24 cellular contexts compared by ENCODE assay signal in the genomic region with DNA sequence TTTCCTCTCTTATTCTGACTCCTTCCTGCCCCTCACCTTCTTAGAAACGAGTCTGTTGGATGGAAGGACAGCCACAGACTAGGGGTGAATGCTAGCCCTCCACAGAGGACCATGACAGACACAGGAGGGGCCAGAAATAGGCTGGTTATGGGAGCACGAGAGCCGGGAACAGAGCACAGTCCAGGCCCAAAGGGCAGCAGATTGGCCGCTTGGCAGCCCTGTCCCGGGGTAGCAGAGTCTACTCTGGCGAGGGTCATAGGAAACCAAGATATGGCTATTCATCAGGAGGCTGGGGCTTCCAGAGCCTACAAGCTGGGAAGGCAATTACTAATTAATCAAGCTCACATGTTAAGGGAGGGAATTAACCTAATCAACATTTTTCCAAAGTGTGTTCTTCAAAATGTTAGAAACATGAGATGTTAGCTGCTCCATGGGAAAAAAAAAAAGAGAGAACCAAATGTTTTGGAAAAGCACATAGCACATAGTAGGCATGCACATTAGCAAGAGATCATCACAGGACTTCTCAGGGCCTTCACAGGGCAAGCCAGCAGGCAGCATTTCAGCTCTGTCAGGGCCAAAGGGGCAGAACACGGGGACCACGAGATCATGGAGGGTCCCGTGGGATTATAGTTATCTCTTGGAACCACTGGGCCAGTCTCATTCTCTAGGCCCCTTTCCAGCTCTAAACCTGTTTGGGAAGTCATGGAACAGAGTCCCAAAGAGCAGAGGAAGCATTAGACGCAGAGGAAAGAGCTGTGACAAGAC. TPM values are rescaled to one million over a fixed set of nuclear protein-coding genes. Genes with fewer than 3 reads are reported as not detected.
DNase-seq lines count a peak whose midpoint lies in the region; ATAC-seq and TF ChIP-seq lines count a peak whose summit lies in the region.
"Had no signal": no experiment of that assay in that cellular context is flagged by ENCODE, and none has a peak within 500 bp of the region (broad histone marks: within the 10 kb centered on the region; RNA-seq: fewer than 3 reads in every experiment).

No MANE protein-coding gene starts in this region.

- no peak overlapping the region for H3K4me3 Mint-ChIP-seq in neural progenitor cell
- H3K4me3 Mint-ChIP-seq: WTC11 had no signal

- no peaks in the 10 kb centered on the region for H4K20me1 ChIP-seq in mammary epithelial cell (ENCODE audit: insufficient read depth, low read length)
- H4K20me1 ChIP-seq in neural progenitor cell (ENCODE audit: low read depth): no peaks in the 10 kb centered on the region

- H3K9me3 ChIP-seq in breast epithelium (no peaks in the 10 kb centered on the region), mammary epithelial cell (replicated peaks; ENCODE audit: insufficient read depth, low read length) (no peaks in the 10 kb centered on the region), cardiac muscle cell (ENCODE audit: low read depth) (no peaks in the 10 kb centered on the region), neural progenitor cell (ENCODE audit: low read depth) (no peaks in the 10 kb centered on the region)
- H3K9me3 ChIP-seq: mucosa of descending colon, SJCRH30 had no signal

- DNase-seq in breast epithelium (ENCODE audit: low spot score in 2 of 2) (peak in 1 of 2 donors; percentile 17), mammary epithelial cell (no peak), cardiac muscle cell (ENCODE audit: low read depth in 1 of 2, low spot score in 1 of 2) (no peak), neural progenitor cell (ENCODE audit: low spot score) (no peak), ureter (ENCODE audit: low spot score) (peak; percentile 35), NCI-H1436 (lab: John Stamatoyannopoulos, UW) (no peak)
- no peak for DNase-seq in activated CD4-positive, CD25-positive, alpha-beta regulatory T cell treated with anti-CD3 and anti-CD28 coated beads, Interleukin-2, amount 50 U/mL, for 72 hours
- DNase-seq: activated CD4-positive, alpha-beta T cell treated with anti-CD3 and anti-CD28 coated beads, Interleukin-2, amount 50 U/mL, for 48 hours; activated T-cell treated with anti-CD3 and anti-CD28 coated beads, Interleukin-2, amount 50 U/mL, for 48 hours; KG1; mucosa of descending colon; MV-4-11; NCI-H1930; NCI-H446; PC-3; SJCRH30; stimulated activated CD4-positive, alpha-beta T cell treated with anti-CD3 and anti-CD28 coated beads, Interleukin-15, amount 100 ng/mL, for 24 hours had no signal

- H3K4me2 ChIP-seq in mammary epithelial cell (ENCODE audit: insufficient read depth, low read depth, low read length) (no peak overlapping the region), neural progenitor cell (no peak overlapping the region)

- H2AFZ ChIP-seq in mammary epithelial cell (ENCODE audit: low read depth, low read length) (no peak overlapping the region), neural progenitor cell (replicated peaks) (no peak overlapping the region)

- no peaks in the 10 kb centered on the region for H3K79me2 ChIP-seq in mammary epithelial cell (ENCODE audit: insufficient read depth, low read length)
- no peaks in the 10 kb centered on the region for H3K79me2 ChIP-seq in neural progenitor cell (ENCODE audit: low read depth)

- no peaks in the 10 kb centered on the region for H3K27me3 ChIP-seq in breast epithelium
- H3K27me3 ChIP-seq in mammary epithelial cell (ENCODE audit: insufficient read depth, low read length): no peaks in the 10 kb centered on the region
- no peaks in the 10 kb centered on the region for H3K27me3 ChIP-seq in cardiac muscle cell
- no peaks in the 10 kb centered on the region for H3K27me3 ChIP-seq in neural progenitor cell
- H3K27me3 ChIP-seq: SJCRH30 had no signal

- dilution Hi-C loops in mammary epithelial cell (cut with HindIII; ENCODE audit: low sequenced_read_pairs): no loop called here

- H3K27ac Mint-ChIP-seq in neural progenitor cell: peak overlapping the region; percentile 43
- H3K27ac Mint-ChIP-seq: WTC11 had no signal

- no peak for TF ChIP-seq CTCF in breast epithelium (IDR thresholded peaks at IDR 0.05)
- no peak for TF ChIP-seq CTCF in mammary epithelial cell (conservative IDR thresholded peaks at IDR 0.05 in 1 of 2, IDR thresholded peaks at IDR 0.05 in 1 of 2; ENCODE audit: extremely low read depth in 1 of 2, insufficient read depth in 1 of 2, low read depth in 1 of 2, low read length in 2 of 2)
- TF ChIP-seq CTCF in cardiac muscle cell (IDR thresholded peaks at IDR 0.05; ENCODE audit: low read depth, low read length): no peak
- no peak for TF ChIP-seq CTCF in neural progenitor cell (IDR thresholded peaks at IDR 0.05)

- BruUV-seq in mammary epithelial cell (replicated peaks; lab: Mats Ljungman, UMichigan): no TSS peak

- H3K9ac ChIP-seq in mammary epithelial cell (ENCODE audit: insufficient read depth, low read length): no peak overlapping the region
- H3K9ac ChIP-seq in neural progenitor cell: no peak overlapping the region

- intact Hi-C loops in breast epithelium (cut with DNase I; ENCODE audit: low total_unique reads) (no loop called here), mammary epithelial cell (cut with micrococcal nuclease) (no loop called here)

- H3K36me3 ChIP-seq in breast epithelium (no peaks in the 10 kb centered on the region), mammary epithelial cell (ENCODE audit: insufficient read depth, low read length) (no peaks in the 10 kb centered on the region), cardiac muscle cell (no peaks in the 10 kb centered on the region), neural progenitor cell (no peaks in the 10 kb centered on the region)
- H3K36me3 ChIP-seq: SJCRH30 had no signal

- H3K27me3 Mint-ChIP-seq in neural progenitor cell (ENCODE audit: insufficient read depth, low read depth): peaks cover 7% of the 10 kb centered on the region

- in situ Hi-C loops in mammary epithelial cell (cut with MboI; ENCODE audit: low sequenced_read_pairs in 2 of 2): no loop called here

- H3K27ac ChIP-seq in breast epithelium (peak overlapping the region; percentile 48 to 85), mammary epithelial cell (ENCODE audit: insufficient read depth, low read depth, low read length) (no peak overlapping the region), cardiac muscle cell (peak overlapping the region; percentile 85), neural progenitor cell (no peak overlapping the region)
- H3K27ac ChIP-seq: SJCRH30 had no signal

- ATAC-seq in HG02763 (IDR thresholded peaks at IDR 0.05; ENCODE audit: unreplicated experiment): no peak
- ATAC-seq: activated naive CD4-positive, alpha-beta T cell treated with anti-CD3 and anti-CD28 coated beads, Interleukin-2, amount 50 U/mL, for 72 hours; left lobe of liver; mucosa of descending colon; PC-3; WTC11 had no signal

- H3F3A ChIP-seq in neural progenitor cell (ENCODE audit: low read depth): peaks cover 17% of the 10 kb centered on the region

- no peaks in the 10 kb centered on the region for H3K9me3 Mint-ChIP-seq in neural progenitor cell
- H3K9me3 Mint-ChIP-seq: activated naive CD4-positive, alpha-beta T cell treated with anti-CD3 and anti-CD28 coated beads, Interleukin-2, amount 50 U/mL, for 72 hours; WTC11 had no signal

- 80% methylated on average over 8 of the region's 10 CpGs for WGBS in mammary epithelial cell (ENCODE audit: low coverage, missing lambda C conversion rate)

- TF ChIP-seq POLR2A in breast epithelium (IDR thresholded peaks at IDR 0.05): no peak

- H3K4me3 ChIP-seq in breast epithelium: no peak overlapping the region
- H3K4me3 ChIP-seq in mammary epithelial cell (replicated peaks in 1 of 3; ENCODE audit: insufficient read depth in 1 of 3, low read depth in 2 of 3, low read length in 3 of 3): no peak overlapping the region
- H3K4me3 ChIP-seq in cardiac muscle cell: no peak overlapping the region
- no peak overlapping the region for H3K4me3 ChIP-seq in neural progenitor cell
- H3K4me3 ChIP-seq: mucosa of descending colon, SJCRH30 had no signal

- H3K4me1 Mint-ChIP-seq in neural progenitor cell: peaks cover 33% of the 10 kb centered on the region

- CTCF ChIA-PET in mammary epithelial cell (lab: Charles Lee; ENCODE audit: low non-redundant PET): no interaction called here

- no peaks in the 10 kb centered on the region for H3K36me3 Mint-ChIP-seq in neural progenitor cell
- H3K36me3 Mint-ChIP-seq: activated naive CD4-positive, alpha-beta T cell treated with anti-CD3 and anti-CD28 coated beads, Interleukin-2, amount 50 U/mL, for 72 hours; CD14-positive monocyte; WTC11 had no signal

- H3K4me1 ChIP-seq in breast epithelium (peaks cover 9 to 17% of the 10 kb centered on the region in 2 donors), mammary epithelial cell (ENCODE audit: insufficient read depth, low read length) (peaks cover 13% of the 10 kb centered on the region), cardiac muscle cell (ENCODE audit: low read depth) (peaks cover 25% of the 10 kb centered on the region), neural progenitor cell (peaks cover 18% of the 10 kb centered on the region)

RNA-seq across cellular contexts. Expression of a gene that starts 13.3 kb away (rescaled TPM):
- total RNA-seq in breast epithelium (100 to 1,000 TPM in 1 of 3 donors, 10 to 100 TPM in 2; 12.3 to 255 (median 70.1) TPM), mammary epithelial cell (under 1 TPM; 0.45 to 0.50 TPM), cardiac muscle cell (6.5 and 13.6 TPM in 2 replicates), neural progenitor cell (ENCODE audit: low replicate concordance) (0.79 and 3.4 TPM in 2 replicates), ureter (7.5 TPM)
- polyA plus RNA-seq in mammary epithelial cell (0.24 TPM), cardiac muscle cell (3.2 and 3.4 TPM in 2 replicates)
- not detected for polyA minus RNA-seq in mammary epithelial cell
- total RNA-seq: T-helper 1 cell treated with Interleukin-12 subunit alpha and Interleukin-12 subunit beta and Interleukin-4 antibody, amounts not matched to agents 30 ng/mL and 1 ng/mL, for 36 hours had no signal
- polyA plus RNA-seq: CD14-positive monocyte had no signal

RNA-seq across cellular contexts. Expression of a gene that starts 21.2 kb away (rescaled TPM):
- 10 to 100 TPM; 11.8 to 18.1 (median 12.4) TPM for total RNA-seq in breast epithelium
- total RNA-seq in mammary epithelial cell: 10 to 100 TPM in 1 of 2 donors, 1 to 10 TPM in 1; 8.5 to 12.8 TPM
- 6.7 TPM for polyA plus RNA-seq in mammary epithelial cell
- polyA minus RNA-seq in mammary epithelial cell: 8.1 TPM
- 14.2 and 22.9 TPM in 2 replicates for total RNA-seq in cardiac muscle cell
- 24.3 and 47.8 TPM in 2 replicates for polyA plus RNA-seq in cardiac muscle cell
- 9.9 and 13.0 TPM in 2 replicates for total RNA-seq in neural progenitor cell (ENCODE audit: low replicate concordance)
- total RNA-seq in ureter: 11.4 TPM

RNA-seq across cellular contexts. Expression of a gene that starts 21.8 kb away (rescaled TPM):
- total RNA-seq in breast epithelium (10 to 100 TPM; 51.8 to 78.1 (median 65.5) TPM), mammary epithelial cell (100 to 1,000 TPM in 1 of 2 donors, 10 to 100 TPM in 1; 50.2 to 120 TPM), cardiac muscle cell (100 and 115 TPM in 2 replicates), neural progenitor cell (ENCODE audit: low replicate concordance) (55.5 and 102 TPM in 2 replicates), ureter (62.4 TPM)
- polyA plus RNA-seq in mammary epithelial cell (56.6 TPM), cardiac muscle cell (63.7 and 67.9 TPM in 2 replicates)
- polyA minus RNA-seq in mammary epithelial cell: 107 TPM

RNA-seq across cellular contexts. Expression of a gene that starts 22.2 kb away (rescaled TPM):
- total RNA-seq in breast epithelium: 1 to 10 TPM in 2 of 3 donors, not detected in 1; 3.7 to 4.2 TPM
- under 1 TPM; 0.33 to 0.85 TPM for total RNA-seq in mammary epithelial cell
- 0.15 TPM for polyA plus RNA-seq in mammary epithelial cell
- polyA minus RNA-seq in mammary epithelial cell: not detected
- total RNA-seq in cardiac muscle cell: 1,875 and 4,623 TPM in 2 replicates
- polyA plus RNA-seq in cardiac muscle cell: 1,312 and 3,313 TPM in 2 replicates
- 0.67 and 5.8 TPM in 2 replicates for total RNA-seq in neural progenitor cell (ENCODE audit: low replicate concordance)
- total RNA-seq in ureter: 9.4 TPM
- total RNA-seq: glomerular endothelial cell had no signal
- polyA plus RNA-seq: CD14-positive monocyte had no signal

RNA-seq across cellular contexts. Expression of a gene that starts 23.8 kb away (rescaled TPM):
- total RNA-seq in breast epithelium (100 to 1,000 TPM in 2 of 3 donors, 10 to 100 TPM in 1; 67.7 to 119 (median 108) TPM), mammary epithelial cell (100 to 1,000 TPM in 1 of 2 donors, 10 to 100 TPM in 1; 79.7 to 123 TPM), cardiac muscle cell (131 and 205 TPM in 2 replicates), neural progenitor cell (ENCODE audit: low replicate concordance) (80.5 and 146 TPM in 2 replicates), ureter (140 TPM)
- polyA plus RNA-seq in mammary epithelial cell (43.9 TPM), cardiac muscle cell (80.8 and 108 TPM in 2 replicates)
- 103 TPM for polyA minus RNA-seq in mammary epithelial cell

Comparison
In these comparisons a context has a peak if more than half of its experiments do, and no peak if none do; other contexts are left out.
1. H3K27ac ChIP-seq: peak in breast epithelium (2 of 2) and cardiac muscle cell (single experiment); none in mammary epithelial cell (single experiment) and neural progenitor cell (single experiment).